In genomic region chr2:239327536-239328305, GRCh38 we compare ENCODE assay signal across 8 cellular contexts.
DNase-seq lines count a peak whose midpoint lies in the region; ATAC-seq, FAIRE-seq and TF ChIP-seq lines count a peak whose summit lies in the region.

No MANE protein-coding gene starts in this region.

- peaks cover 32% of the 10 kb centered on the region for H3K36me3 Mint-ChIP-seq in T-helper 1 cell treated with Interleukin-12 subunit alpha and Interleukin-12 subunit beta and Interleukin-4 antibody, amounts not matched to agents 30 μg/mL and 1 μg/mL, for 36 hours (ENCODE audit: low read depth)
- H3K36me3 Mint-ChIP-seq in T-helper 17 cell (ENCODE audit: low read depth), result peaks cover 4% of the 10 kb centered on the region

- no peak for FAIRE-seq in keratinocyte (lab: Jason Lieb, UNC)

- peaks cover 7% of the 10 kb centered on the region for H4K20me1 ChIP-seq in keratinocyte (ENCODE audit: control insufficient read depth, extremely low read depth, insufficient read depth, low read length)

- H3K36me3 ChIP-seq in keratinocyte (ENCODE audit: control insufficient read depth in 2 of 2, extremely low read depth in 1 of 2, insufficient read depth in 2 of 2, low read length in 2 of 2), result no peaks in the 10 kb centered on the region
- H3K36me3 ChIP-seq in suprapubic skin, result no peaks in the 10 kb centered on the region

- peak; percentile 5 for ATAC-seq in T-helper 17 cell
- no peak for ATAC-seq in HG03378 (IDR thresholded peaks at IDR 0.05; ENCODE audit: unreplicated experiment)

- H3K4me1 Mint-ChIP-seq in T-helper 1 cell treated with Interleukin-12 subunit alpha and Interleukin-12 subunit beta and Interleukin-4 antibody, amounts not matched to agents 30 μg/mL and 1 μg/mL, for 36 hours (ENCODE audit: low read depth), result peaks cover 70% of the 10 kb centered on the region
- H3K4me1 Mint-ChIP-seq in T-helper 17 cell, result peaks cover 45% of the 10 kb centered on the region

- H3K9ac ChIP-seq in keratinocyte (ENCODE audit: control insufficient read depth, extremely low read depth, insufficient read depth, low read length), result peak overlapping the region; percentile 9

- H3K9me3 ChIP-seq in T-helper 17 cell (ENCODE audit: control insufficient read depth, low read length, poor library complexity, severe bottlenecking) (no peaks in the 10 kb centered on the region), keratinocyte (ENCODE audit: control insufficient read depth, low read depth, low read length) (no peaks in the 10 kb centered on the region), suprapubic skin (no peaks in the 10 kb centered on the region)

- H2AFZ ChIP-seq in keratinocyte (ENCODE audit: control insufficient read depth, low read length), result no peak overlapping the region

- H3K9me1 ChIP-seq in keratinocyte (ENCODE audit: control insufficient read depth, extremely low read depth, insufficient read depth, low read length), result no peaks in the 10 kb centered on the region

- no peaks in the 10 kb centered on the region for H3K27me3 Mint-ChIP-seq in T-helper 1 cell treated with Interleukin-12 subunit alpha and Interleukin-12 subunit beta and Interleukin-4 antibody, amounts not matched to agents 30 μg/mL and 1 μg/mL, for 36 hours (ENCODE audit: low read depth)
- H3K27me3 Mint-ChIP-seq in T-helper 17 cell, result no peaks in the 10 kb centered on the region

- H3K4me1 ChIP-seq in keratinocyte (ENCODE audit: control insufficient read depth, extremely low read depth, insufficient read depth, low read length) (peaks cover 11% of the 10 kb centered on the region), suprapubic skin (peaks cover 40% of the 10 kb centered on the region)

- peaks cover 2% of the 10 kb centered on the region for H3K79me2 ChIP-seq in keratinocyte (ENCODE audit: control insufficient read depth, insufficient read depth, low read length)

- H3K4me3 ChIP-seq in keratinocyte (ENCODE audit: control insufficient read depth in 2 of 3, extremely low read depth in 1 of 3, insufficient read depth in 2 of 3, low read depth in 1 of 3, low read length in 3 of 3), result no peak overlapping the region
- no peak overlapping the region for H3K4me3 ChIP-seq in suprapubic skin

- DNase-seq in T-helper 1 cell (no peak), T-helper 17 cell (no peak), keratinocyte (ENCODE audit: low read depth, low spot score) (no peak), suprapubic skin (ENCODE audit: low spot score in 2 of 2) (peak; percentile 62 to 69), activated gamma-delta T cell treated with Interleukin-2 at 50 U/mL for 16 hours (no peak), NCI-H2227 (lab: John Stamatoyannopoulos, UW; ENCODE audit: unreplicated experiment) (no peak)

- H3K27ac Mint-ChIP-seq in T-helper 1 cell treated with Interleukin-12 subunit alpha and Interleukin-12 subunit beta and Interleukin-4 antibody, amounts not matched to agents 30 μg/mL and 1 μg/mL, for 36 hours, result peak overlapping the region; percentile 93
- H3K27ac Mint-ChIP-seq in T-helper 17 cell, result peak overlapping the region; percentile 93

- H3K4me3 Mint-ChIP-seq in T-helper 1 cell treated with Interleukin-12 subunit alpha and Interleukin-12 subunit beta and Interleukin-4 antibody, amounts not matched to agents 30 μg/mL and 1 μg/mL, for 36 hours, result peak overlapping the region; percentile 68
- H3K4me3 Mint-ChIP-seq in T-helper 17 cell, result peak overlapping the region; percentile 72

- no peak for TF ChIP-seq POLR2A in suprapubic skin (IDR thresholded peaks at IDR 0.05)

- H3K9me3 Mint-ChIP-seq in T-helper 1 cell treated with Interleukin-12 subunit alpha and Interleukin-12 subunit beta and Interleukin-4 antibody, amounts not matched to agents 30 μg/mL and 1 μg/mL, for 36 hours, result peaks cover 5% of the 10 kb centered on the region

- TF ChIP-seq CTCF in keratinocyte (optimal IDR thresholded peaks at IDR 0.05 in 1 of 3, IDR thresholded peaks at IDR 0.05 in 1 of 3, conservative IDR thresholded peaks at IDR 0.05 in 1 of 3; ENCODE audit: extremely low read depth in 1 of 3, insufficient read depth in 2 of 3, low read length in 3 of 3) (no peak), suprapubic skin (IDR thresholded peaks at IDR 0.05) (no peak)

- H3K27me3 ChIP-seq in keratinocyte (ENCODE audit: control insufficient read depth, extremely low read depth, insufficient read depth, low read length) (no peaks in the 10 kb centered on the region), suprapubic skin (no peaks in the 10 kb centered on the region)

- H3K27ac ChIP-seq in keratinocyte (ENCODE audit: control insufficient read depth, insufficient read depth, low read length) (peak overlapping the region; percentile 40), suprapubic skin (peak overlapping the region; percentile 57)

- H3K4me2 ChIP-seq in keratinocyte (ENCODE audit: control insufficient read depth, extremely low read depth, insufficient read depth, low read depth, low read length), result peak overlapping the region; percentile 51

- TF ChIP-seq EP300 in suprapubic skin (IDR thresholded peaks at IDR 0.05), result no peak

- dilution Hi-C loops in keratinocyte (cut with MboI; ENCODE audit: extremely low pct_ligation_motif_present, low sequenced_read_pairs), result no loop called here

- WGBS in suprapubic skin, result 60% methylated on average over 8 of the region's 11 CpGs

Comparison
In these comparisons a context has a peak if more than half of its experiments do, and no peak if none do; other contexts are left out.
1. DNase-seq: peak in suprapubic skin (2 of 2); none in T-helper 1 cell (0 of 5), T-helper 17 cell (0 of 3), keratinocyte (single experiment), activated gamma-delta T cell treated with Interleukin-2 at 50 U/mL for 16 hours (single experiment) and NCI-H2227 (single experiment).